Comparison of ENCODE assay signal across 9 cellular contexts in the genomic region with DNA sequence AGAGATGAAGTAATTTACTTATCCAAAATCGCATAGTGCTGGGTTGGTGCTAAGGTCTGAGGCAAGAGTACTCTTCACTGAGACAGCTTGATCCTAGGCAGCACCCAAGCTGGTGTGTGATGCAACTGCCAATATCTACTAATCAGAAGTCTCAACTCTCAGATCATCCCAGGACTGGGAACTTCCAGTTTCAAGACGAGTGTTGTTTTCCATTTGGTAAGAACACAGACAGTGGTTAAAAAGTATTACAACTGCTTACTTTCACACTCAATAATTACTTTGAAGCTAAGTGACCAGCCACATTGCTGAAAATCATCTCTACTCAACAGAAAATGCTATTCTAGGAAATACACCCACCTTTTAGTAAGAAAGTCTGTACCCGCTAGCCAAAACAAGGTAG. TPM values are rescaled to one million over a fixed set of nuclear protein-coding genes. Genes with fewer than 3 reads are reported as not detected.
A peak's percentile ranks its signal among the peaks of the same experiment; 100 is the strongest.
DNase-seq lines count a peak whose midpoint lies in the region; ATAC-seq lines count a peak whose summit lies in the region.
"Had no signal": no experiment of that assay in that cellular context is flagged by ENCODE, and none has a peak within 500 bp of the region (broad histone marks: within the 10 kb centered on the region; RNA-seq: fewer than 3 reads in every experiment).

No MANE protein-coding gene starts in this region.

- H3K4me3 ChIP-seq in naive thymus-derived CD4-positive, alpha-beta T cell (ENCODE audit: low read length), result no peak overlapping the region
- H3K4me3 ChIP-seq: adrenal gland had no signal

- no peaks in the 10 kb centered on the region for H3K27me3 Mint-ChIP-seq in activated CD8-positive, alpha-beta T cell treated with anti-CD3 and anti-CD28 coated beads, Interleukin-2, amount 10 ng/mL, durations not matched to agents 7 days and 5 days (ENCODE audit: low read depth)
- H3K27me3 Mint-ChIP-seq in naive thymus-derived CD4-positive, alpha-beta T cell, result no peaks in the 10 kb centered on the region

- H3K27me3 ChIP-seq in naive thymus-derived CD4-positive, alpha-beta T cell (ENCODE audit: control insufficient read depth in 2 of 2, insufficient read depth in 2 of 2, low read length in 2 of 2), result no peaks in the 10 kb centered on the region
- H3K27me3 ChIP-seq: adrenal gland had no signal

- POLR2A ChIA-PET in activated CD8-positive, alpha-beta T cell treated with anti-CD3 and anti-CD28 coated beads, Interleukin-2, amount 10 ng/mL, durations not matched to agents 7 days and 5 days (lab: Charles Lee), result interaction anchor here (2.6 kb wide), 1 partner anchor 45 kb away, joined by 17 read pairs; the partner anchor contains the start of gene FBXW11
- POLR2A ChIA-PET in naive thymus-derived CD4-positive, alpha-beta T cell (lab: Charles Lee), result no interaction called here

- CTCF ChIA-PET in activated CD8-positive, alpha-beta T cell treated with anti-CD3 and anti-CD28 coated beads, Interleukin-2, amount 10 ng/mL, durations not matched to agents 7 days and 5 days (lab: Charles Lee), result interaction anchor here (0.8 to 2.7 kb wide), 4 partner anchors 23 to 53 kb away, joined by 3 to 10 read pairs (median 4); partner anchors contain the start of gene FBXW11
- CTCF ChIA-PET in naive thymus-derived CD4-positive, alpha-beta T cell (lab: Charles Lee), result no interaction called here

- no peak overlapping the region for H3K27ac ChIP-seq in naive thymus-derived CD4-positive, alpha-beta T cell (ENCODE audit: low read depth, low read length)
- H3K27ac ChIP-seq: adrenal gland had no signal

- peak; percentile 24 for DNase-seq in activated CD8-positive, alpha-beta T cell treated with anti-CD3 and anti-CD28 coated beads, Interleukin-2, amount 10 ng/mL, durations not matched to agents 7 days and 5 days
- peak; percentile 27 to 38 for DNase-seq in stimulated activated CD4-positive, alpha-beta T cell treated with anti-CD3 and anti-CD28 coated beads, Interleukin-2, amount 100 ng/mL, for 48 hours
- DNase-seq in NCI-H2171 treated with DMSO at 0.1 percent for 48 hours (lab: John Stamatoyannopoulos, UW) (no peak), NCI-H748 (lab: John Stamatoyannopoulos, UW; ENCODE audit: unreplicated experiment) (no peak)
- DNase-seq in naive thymus-derived CD4-positive, alpha-beta T cell, result no peak

- peak overlapping the region; percentile 39 for H3K27ac Mint-ChIP-seq in activated CD8-positive, alpha-beta T cell treated with anti-CD3 and anti-CD28 coated beads, Interleukin-2, amount 10 ng/mL, durations not matched to agents 7 days and 5 days
- H3K27ac Mint-ChIP-seq in naive thymus-derived CD4-positive, alpha-beta T cell, result peak overlapping the region in 1 of 9 donors; percentile 41

- no peak overlapping the region for H3K4me3 Mint-ChIP-seq in activated CD8-positive, alpha-beta T cell treated with anti-CD3 and anti-CD28 coated beads, Interleukin-2, amount 10 ng/mL, durations not matched to agents 7 days and 5 days
- H3K4me3 Mint-ChIP-seq in naive thymus-derived CD4-positive, alpha-beta T cell, result peak overlapping the region in 2 of 10 donors; percentile 1 to 8
- H3K4me3 Mint-ChIP-seq: nephron had no signal

- peaks cover 13% of the 10 kb centered on the region for H3K36me3 Mint-ChIP-seq in activated CD8-positive, alpha-beta T cell treated with anti-CD3 and anti-CD28 coated beads, Interleukin-2, amount 10 ng/mL, durations not matched to agents 7 days and 5 days (ENCODE audit: low read depth)
- H3K36me3 Mint-ChIP-seq in naive thymus-derived CD4-positive, alpha-beta T cell, result peaks cover 0 to 3% (median 0%) of the 10 kb centered on the region in 5 donors

- peak; percentile 49 for ATAC-seq in GM19324 (IDR thresholded peaks at IDR 0.05; ENCODE audit: low FRiP score, unreplicated experiment)
- ATAC-seq in HG02973 (IDR thresholded peaks at IDR 0.05; ENCODE audit: unreplicated experiment), result peak; percentile 79
- peak; percentile 63 for ATAC-seq in activated CD8-positive, alpha-beta T cell treated with anti-CD3 and anti-CD28 coated beads, Interleukin-2, amount 10 ng/mL, durations not matched to agents 7 days and 5 days
- no peak for ATAC-seq in naive thymus-derived CD4-positive, alpha-beta T cell

- peaks cover 6% of the 10 kb centered on the region for H3K9me3 Mint-ChIP-seq in activated CD8-positive, alpha-beta T cell treated with anti-CD3 and anti-CD28 coated beads, Interleukin-2, amount 10 ng/mL, durations not matched to agents 7 days and 5 days (ENCODE audit: insufficient read depth)
- no peaks in the 10 kb centered on the region for H3K9me3 Mint-ChIP-seq in naive thymus-derived CD4-positive, alpha-beta T cell
- H3K9me3 Mint-ChIP-seq: nephron had no signal

- intact Hi-C loops in naive thymus-derived CD4-positive, alpha-beta T cell (cut with micrococcal nuclease), result loop anchor here in 1 of 2 donors (2.0 kb wide), 1 partner anchor 44 kb away; no protein-coding TSS in a partner anchor

- no peaks in the 10 kb centered on the region for H3K36me3 ChIP-seq in naive thymus-derived CD4-positive, alpha-beta T cell (ENCODE audit: control insufficient read depth in 2 of 3, insufficient read depth in 3 of 3, low read length in 3 of 3)
- H3K36me3 ChIP-seq: adrenal gland had no signal

- peaks cover 37 to 42% of the 10 kb centered on the region in 2 donors for H3K4me1 ChIP-seq in naive thymus-derived CD4-positive, alpha-beta T cell (ENCODE audit: control insufficient read depth in 2 of 2, insufficient read depth in 2 of 2, low read length in 2 of 2)

- H3K4me1 Mint-ChIP-seq in activated CD8-positive, alpha-beta T cell treated with anti-CD3 and anti-CD28 coated beads, Interleukin-2, amount 10 ng/mL, durations not matched to agents 7 days and 5 days (ENCODE audit: low read depth), result peaks cover 63% of the 10 kb centered on the region
- H3K4me1 Mint-ChIP-seq in naive thymus-derived CD4-positive, alpha-beta T cell, result peaks cover 38 to 98% (median 79%) of the 10 kb centered on the region in 7 donors

- no peaks in the 10 kb centered on the region for H3K9me3 ChIP-seq in naive thymus-derived CD4-positive, alpha-beta T cell (ENCODE audit: control insufficient read depth in 2 of 3, low read length in 3 of 3)
- H3K9me3 ChIP-seq: adrenal gland had no signal

RNA-seq across cellular contexts. Expression of gene FBXW11, which starts 45.3 kb away (rescaled TPM):
- total RNA-seq in activated CD8-positive, alpha-beta T cell treated with anti-CD3 and anti-CD28 coated beads, Interleukin-2, amount 10 ng/mL, durations not matched to agents 7 days and 5 days, result 10 to 100 TPM; 26.3 to 27.1 TPM
- total RNA-seq in naive thymus-derived CD4-positive, alpha-beta T cell, result 10 to 100 TPM; 29.1 to 40.7 (median 33.6) TPM
- polyA plus RNA-seq in naive thymus-derived CD4-positive, alpha-beta T cell, result 10 to 100 TPM; 15.0 to 21.5 TPM

Comparison
In these comparisons a context has a peak if more than half of its experiments do, and no peak if none do; other contexts are left out.
1. DNase-seq: peak in activated CD8-positive, alpha-beta T cell treated with anti-CD3 and anti-CD28 coated beads, Interleukin-2, amount 10 ng/mL, durations not matched to agents 7 days and 5 days (single experiment) and stimulated activated CD4-positive, alpha-beta T cell treated with anti-CD3 and anti-CD28 coated beads, Interleukin-2, amount 100 ng/mL, for 48 hours (2 of 2); none in NCI-H2171 treated with DMSO at 0.1 percent for 48 hours (single experiment), NCI-H748 (single experiment) and naive thymus-derived CD4-positive, alpha-beta T cell (0 of 9).